Comparison of ENCODE assay signal across 13 cellular contexts in genomic region chr1:56446531-56447098, GRCh38.
DNase-seq lines count a peak whose midpoint lies in the region; ATAC-seq and TF ChIP-seq lines count a peak whose summit lies in the region.
"Had no signal": no experiment of that assay in that cellular context is flagged by ENCODE, and none has a peak within 500 bp of the region (broad histone marks: within the 10 kb centered on the region; RNA-seq: fewer than 3 reads in every experiment).

No MANE protein-coding gene starts in this region.

- no peak for TF ChIP-seq POLR2A in right lobe of liver (IDR thresholded peaks at IDR 0.05)
- TF ChIP-seq POLR2A in suprapubic skin (IDR thresholded peaks at IDR 0.05), result no peak

- H3K4me1 ChIP-seq in right lobe of liver, result peaks cover 0 to 61% (median 26%) of the 10 kb centered on the region in 4 donors
- H3K4me1 ChIP-seq in suprapubic skin, result peaks cover 15% of the 10 kb centered on the region
- H3K4me1 ChIP-seq in HAP-1, result no peaks in the 10 kb centered on the region
- H3K4me1 ChIP-seq in Caco-2, result peaks cover 56% of the 10 kb centered on the region
- H3K4me1 ChIP-seq: BLaER1 had no signal

- H3K27ac ChIP-seq in right lobe of liver (peak overlapping the region; percentile 75 to 94 (median 80)), suprapubic skin (no peak overlapping the region)
- H3K27ac ChIP-seq: BLaER1 had no signal

- H3K9me3 Mint-ChIP-seq in stimulated activated naive B cell treated with anti-CD40 and anti-IgM and Interleukin-4, amounts not matched to agents 10 μg/mL and 1 μg/mL and 100 μg/mL, for 72 hours, result no peaks in the 10 kb centered on the region
- no peaks in the 10 kb centered on the region for H3K9me3 Mint-ChIP-seq in Caco-2 (ENCODE audit: unreplicated experiment)
- H3K9me3 Mint-ChIP-seq: activated naive CD4-positive, alpha-beta T cell treated with anti-CD3 and anti-CD28 coated beads, Interleukin-2, amount 10 ng/mL, durations not matched to agents 7 days and 5 days had no signal

- peak; percentile 5 to 84 (median 44) for ATAC-seq in right lobe of liver
- ATAC-seq in stimulated activated naive B cell treated with anti-CD40 and anti-IgM and Interleukin-4, amounts not matched to agents 10 μg/mL and 1 μg/mL and 100 μg/mL, for 72 hours (replicated peaks), result no peak

- POLR2A ChIA-PET in Caco-2 (lab: Charles Lee), result no interaction called here

- no peak overlapping the region for H3K4me3 Mint-ChIP-seq in stimulated activated naive B cell treated with anti-CD40 and anti-IgM and Interleukin-4, amounts not matched to agents 10 μg/mL and 1 μg/mL and 100 μg/mL, for 72 hours
- H3K4me3 Mint-ChIP-seq in Caco-2 (ENCODE audit: unreplicated experiment), result no peak overlapping the region
- H3K4me3 Mint-ChIP-seq: activated naive CD4-positive, alpha-beta T cell treated with anti-CD3 and anti-CD28 coated beads, Interleukin-2, amount 10 ng/mL, durations not matched to agents 7 days and 5 days had no signal

- H3K27me3 ChIP-seq in right lobe of liver, result no peaks in the 10 kb centered on the region
- H3K27me3 ChIP-seq in suprapubic skin, result no peaks in the 10 kb centered on the region
- peaks cover 6% of the 10 kb centered on the region; the same call in 1 of the 2 replicates for H3K27me3 ChIP-seq in HAP-1 (ENCODE audit: low read depth)
- no peaks in the 10 kb centered on the region for H3K27me3 ChIP-seq in Caco-2 (replicated peaks; ENCODE audit: control insufficient read depth, insufficient read depth, low read length)
- H3K27me3 ChIP-seq: BLaER1 had no signal

- CTCF ChIA-PET in Caco-2 (lab: Charles Lee), result no interaction called here

- TF ChIP-seq CTCF in choroid plexus epithelial cell (conservative IDR thresholded peaks at IDR 0.05; ENCODE audit: low read depth, low read length) (no peak), right lobe of liver (IDR thresholded peaks at IDR 0.05) (no peak), suprapubic skin (IDR thresholded peaks at IDR 0.05) (no peak), Caco-2 (IDR thresholded peaks at IDR 0.05; ENCODE audit: insufficient read depth in 1 of 2, low read depth in 1 of 2, low read length in 1 of 2, severe bottlenecking in 1 of 2, unreplicated experiment in 1 of 2) (no peak)

- BruUV-seq in Caco-2 (replicated peaks; lab: Mats Ljungman, UMichigan), result no TSS peak

- H3K4me3 ChIP-seq in choroid plexus epithelial cell (ENCODE audit: low read depth, low read length) (no peak overlapping the region), right lobe of liver (no peak overlapping the region), suprapubic skin (no peak overlapping the region), HAP-1 (no peak overlapping the region), Caco-2 (ENCODE audit: low read depth, low read length) (no peak overlapping the region)
- H3K4me3 ChIP-seq: BLaER1 had no signal

- H3K36me3 ChIP-seq in right lobe of liver, result no peaks in the 10 kb centered on the region
- no peaks in the 10 kb centered on the region for H3K36me3 ChIP-seq in suprapubic skin
- no peaks in the 10 kb centered on the region for H3K36me3 ChIP-seq in HAP-1 (replicated peaks)
- H3K36me3 ChIP-seq in Caco-2 (ENCODE audit: control insufficient read depth, insufficient read depth, low read length), result no peaks in the 10 kb centered on the region
- H3K36me3 ChIP-seq: BLaER1 had no signal

- no peaks in the 10 kb centered on the region for H3K4me1 Mint-ChIP-seq in stimulated activated naive B cell treated with anti-CD40 and anti-IgM and Interleukin-4, amounts not matched to agents 10 μg/mL and 1 μg/mL and 100 μg/mL, for 72 hours
- peaks cover 21% of the 10 kb centered on the region for H3K4me1 Mint-ChIP-seq in Caco-2 (ENCODE audit: low read depth, unreplicated experiment)
- H3K4me1 Mint-ChIP-seq: activated naive CD4-positive, alpha-beta T cell treated with anti-CD3 and anti-CD28 coated beads, Interleukin-2, amount 10 ng/mL, durations not matched to agents 7 days and 5 days had no signal

- H3K36me3 Mint-ChIP-seq in stimulated activated naive B cell treated with anti-CD40 and anti-IgM and Interleukin-4, amounts not matched to agents 10 μg/mL and 1 μg/mL and 100 μg/mL, for 72 hours, result no peaks in the 10 kb centered on the region
- no peaks in the 10 kb centered on the region for H3K36me3 Mint-ChIP-seq in Caco-2 (ENCODE audit: insufficient read depth, unreplicated experiment)
- H3K36me3 Mint-ChIP-seq: activated naive CD4-positive, alpha-beta T cell treated with anti-CD3 and anti-CD28 coated beads, Interleukin-2, amount 10 ng/mL, durations not matched to agents 7 days and 5 days had no signal

- in situ Hi-C loops in HAP-1 (cut with MboI; ENCODE audit: low sequenced_read_pairs), result no loop called here

- 11% methylated on average over 5 of the region's 5 CpGs for WGBS in right lobe of liver (ENCODE audit: insufficient coverage, low coverage, low lambda C conversion rate, missing lambda C conversion rate)
- 49% methylated on average over 5 of the region's 5 CpGs for WGBS in suprapubic skin

- TF ChIP-seq EP300 in suprapubic skin (IDR thresholded peaks at IDR 0.05), result peak; percentile 80

- intact Hi-C loops in right lobe of liver (cut with DNase I) (no loop called here), Caco-2 (cut with micrococcal nuclease; ENCODE audit: unreplicated experiment) (no loop called here)

- peaks cover 4 to 7% of the 10 kb centered on the region in 2 donors for H3K27me3 Mint-ChIP-seq in stimulated activated naive B cell treated with anti-CD40 and anti-IgM and Interleukin-4, amounts not matched to agents 10 μg/mL and 1 μg/mL and 100 μg/mL, for 72 hours
- no peaks in the 10 kb centered on the region for H3K27me3 Mint-ChIP-seq in Caco-2 (ENCODE audit: insufficient read depth, unreplicated experiment)
- H3K27me3 Mint-ChIP-seq: activated naive CD4-positive, alpha-beta T cell treated with anti-CD3 and anti-CD28 coated beads, Interleukin-2, amount 10 ng/mL, durations not matched to agents 7 days and 5 days had no signal

- no peaks in the 10 kb centered on the region for H3K9me3 ChIP-seq in right lobe of liver
- H3K9me3 ChIP-seq in suprapubic skin, result no peaks in the 10 kb centered on the region
- no peaks in the 10 kb centered on the region for H3K9me3 ChIP-seq in HAP-1
- no peaks in the 10 kb centered on the region for H3K9me3 ChIP-seq in Caco-2
- H3K9me3 ChIP-seq: BLaER1 had no signal

- H3K27ac Mint-ChIP-seq in stimulated activated naive B cell treated with anti-CD40 and anti-IgM and Interleukin-4, amounts not matched to agents 10 μg/mL and 1 μg/mL and 100 μg/mL, for 72 hours, result no peak overlapping the region
- no peak overlapping the region for H3K27ac Mint-ChIP-seq in Caco-2 (ENCODE audit: unreplicated experiment)
- H3K27ac Mint-ChIP-seq: activated naive CD4-positive, alpha-beta T cell treated with anti-CD3 and anti-CD28 coated beads, Interleukin-2, amount 10 ng/mL, durations not matched to agents 7 days and 5 days had no signal

- DNase-seq in M059J (ENCODE audit: low read depth) (peak; percentile 42), choroid plexus epithelial cell (ENCODE audit: low read depth) (peak; percentile 20), right lobe of liver (peak in 2 of 3 donors; percentile 60 to 74), suprapubic skin (ENCODE audit: low spot score in 2 of 2) (peak in 1 of 2 donors; percentile 71), HAP-1 (ENCODE audit: low spot score in 2 of 2) (no peak), Caco-2 (no peak), Ammon's horn (ENCODE audit: low spot score) (no peak)
- DNase-seq in stimulated activated naive B cell treated with anti-CD40 and anti-IgM and Interleukin-4, amounts not matched to agents 10 μg/mL and 1 μg/mL and 100 μg/mL, for 72 hours, result no peak
- DNase-seq: activated naive CD4-positive, alpha-beta T cell treated with anti-CD3 and anti-CD28 coated beads, Interleukin-2, amount 10 ng/mL, durations not matched to agents 7 days and 5 days; NCI-H526 treated with DMSO at 0.1 percent for 48 hours; SHP77; stimulated activated CD4-positive, alpha-beta T cell treated with anti-CD3 and anti-CD28 coated beads, Interleukin-15, amount 100 ng/mL, for 24 hours had no signal

Comparison
In these comparisons a context has a peak if more than half of its experiments do, and no peak if none do; other contexts are left out.
1. DNase-seq: peak in M059J (single experiment), choroid plexus epithelial cell (single experiment) and right lobe of liver (2 of 3); none in HAP-1 (0 of 2), stimulated activated naive B cell treated with anti-CD40 and anti-IgM and Interleukin-4, amounts not matched to agents 10 μg/mL and 1 μg/mL and 100 μg/mL, for 72 hours (single experiment), Caco-2 (0 of 2) and Ammon's horn (single experiment).
2. ATAC-seq: peak in right lobe of liver (4 of 4); none in stimulated activated naive B cell treated with anti-CD40 and anti-IgM and Interleukin-4, amounts not matched to agents 10 μg/mL and 1 μg/mL and 100 μg/mL, for 72 hours (0 of 2).